In the genomic region with DNA sequence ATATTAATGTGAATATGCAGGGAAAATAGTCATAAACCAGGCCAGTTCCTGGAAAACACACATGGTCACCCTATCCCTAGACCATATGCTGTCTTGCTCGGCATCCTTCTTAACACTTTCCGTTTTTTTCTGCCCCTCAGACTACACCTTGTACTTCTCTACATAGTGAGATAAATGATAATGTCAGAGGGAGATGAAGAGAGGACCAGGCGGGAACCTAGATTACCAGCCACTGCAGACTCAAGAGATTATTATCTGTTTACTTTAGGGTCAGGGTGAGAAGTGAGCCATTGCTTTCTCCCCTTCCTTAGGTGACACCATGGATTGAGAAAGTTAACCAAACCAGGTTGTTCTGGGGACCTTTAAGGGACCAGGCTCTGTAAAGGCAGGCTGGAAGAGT, we compare ENCODE assay signal across 39 cellular contexts.
"Had no signal": no experiment of that assay in that cellular context is flagged by ENCODE, and none has a peak within 500 bp of the region (broad histone marks: within the 10 kb centered on the region; RNA-seq: fewer than 3 reads in every experiment).

No MANE protein-coding gene starts in this region.

- H3K9me3 Mint-ChIP-seq: activated naive CD4-positive, alpha-beta T cell treated with anti-CD3 and anti-CD28 coated beads, Interleukin-2, amount 10 ng/mL, durations not matched to agents 7 days and 5 days; activated naive CD4-positive, alpha-beta T cell treated with anti-CD3 and anti-CD28 coated beads, Interleukin-2, amount 50 U/mL, for 24 hours; activated naive CD4-positive, alpha-beta T cell treated with anti-CD3 and anti-CD28 coated beads, Interleukin-2, amount 50 U/mL, for 72 hours; activated naive CD8-positive, alpha-beta T cell treated with anti-CD3 and anti-CD28 coated beads for 36 hours; activated naive CD8-positive, alpha-beta T cell treated with anti-CD3 and anti-CD28 coated beads, Interleukin-2, amount 10 ng/mL, durations not matched to agents 7 days and 5 days; activated naive CD8-positive, alpha-beta T cell treated with anti-CD3 and anti-CD28 coated beads, Interleukin-2, amount 50 U/mL, for 24 hours; activated T-cell treated with anti-CD3 and anti-CD28 coated beads, Interleukin-2, amount 50 U/mL, for 24 hours; activated T-cell treated with anti-CD3 and anti-CD28 coated beads, Interleukin-2, amount 50 U/mL, for 4 hours; activated T-cell treated with anti-CD3 and anti-CD28 coated beads, Interleukin-2, amount 50 U/mL, for 72 hours; activated T-helper 1 cell treated with anti-CD3 and anti-CD28 coated beads, Interleukin-12 subunit alpha, Interleukin-12 subunit beta, Interleukin-2, Interleukin-4 antibody, amounts not matched to agents 30 ng/mL and 10 ng/mL and 1 ng/mL, durations not matched to agents 14 hours and 24 hours and 36 hours; activated T-helper 17 cell treated with anti-CD3 and anti-CD28 coated beads, Interleukin-2, amount 50 U/mL, for 72 hours; activated T-helper 2 cell treated with anti-CD3 and anti-CD28 coated beads, Interferon-gamma antibody, Interleukin-2, Interleukin-4, amounts not matched to agents 10 μg/mL and 5 μg/mL and 100 μg/mL, durations not matched to agents 14 hours and 24 hours and 36 hours; central memory CD8-positive, alpha-beta T cell had no signal

- H3K27me3 ChIP-seq: adrenal gland, ascending aorta, body of pancreas, brain microvascular endothelial cell, breast epithelium, cardiac muscle cell had no signal

- H3K27ac ChIP-seq: adrenal gland, ascending aorta, body of pancreas, brain microvascular endothelial cell, breast epithelium, cardiac muscle cell had no signal

- H3K27me3 Mint-ChIP-seq: activated naive CD4-positive, alpha-beta T cell treated with anti-CD3 and anti-CD28 coated beads, Interleukin-2, amount 10 ng/mL, durations not matched to agents 7 days and 5 days; activated naive CD4-positive, alpha-beta T cell treated with anti-CD3 and anti-CD28 coated beads, Interleukin-2, amount 50 U/mL, for 24 hours; activated naive CD8-positive, alpha-beta T cell; activated naive CD8-positive, alpha-beta T cell treated with anti-CD3 and anti-CD28 coated beads for 36 hours; activated naive CD8-positive, alpha-beta T cell treated with anti-CD3 and anti-CD28 coated beads, Interleukin-2, amount 10 ng/mL, durations not matched to agents 7 days and 5 days; activated naive CD8-positive, alpha-beta T cell treated with anti-CD3 and anti-CD28 coated beads, Interleukin-2, amount 50 U/mL, for 24 hours; activated T-cell treated with anti-CD3 and anti-CD28 coated beads, Interleukin-2, amount 50 U/mL, for 24 hours; activated T-helper 17 cell treated with anti-CD3 and anti-CD28 coated beads, Interleukin-2, amount 50 U/mL, for 72 hours; brain; central memory CD8-positive, alpha-beta T cell had no signal

- ATAC-seq: activated naive CD8-positive, alpha-beta T cell treated with anti-CD3 and anti-CD28 coated beads, Interleukin-2, amount 50 U/mL, for 24 hours; activated T-cell treated with anti-CD3 and anti-CD28 coated beads, Interleukin-2, amount 50 U/mL, for 4 hours; activated T-cell treated with anti-CD3 and anti-CD28 coated beads, Interleukin-2, amount 50 U/mL, for 72 hours; body of pancreas had no signal

- H3K9me3 ChIP-seq: adrenal gland, ascending aorta, body of pancreas, breast epithelium had no signal

- H3K4me1 ChIP-seq: breast epithelium had no signal

- H3K4me3 ChIP-seq: adrenal gland, ascending aorta, body of pancreas, breast epithelium, cardiac muscle cell had no signal

- DNase-seq: activated effector memory CD4-positive, alpha-beta T cell treated with anti-CD3 and anti-CD28 coated beads, Interleukin-2, amount 50 U/mL, for 16 hours; activated effector memory CD4-positive, alpha-beta T cell treated with Interleukin-2 at 50 U/mL for 16 hours; activated gamma-delta T cell; activated gamma-delta T cell treated with Interleukin-2 at 50 U/mL for 16 hours; activated naive CD4-positive, alpha-beta T cell; activated naive CD4-positive, alpha-beta T cell treated with anti-CD3 and anti-CD28 coated beads, Interleukin-2, amount 10 ng/mL, durations not matched to agents 7 days and 5 days; activated naive CD4-positive, alpha-beta T cell treated with anti-CD3 and anti-CD28 coated beads, Interleukin-2, amount 50 U/mL, for 16 hours; activated naive CD4-positive, alpha-beta T cell treated with Interleukin-2 at 50 U/mL for 16 hours; activated naive CD8-positive, alpha-beta T cell treated with anti-CD3 and anti-CD28 coated beads for 36 hours; activated naive CD8-positive, alpha-beta T cell treated with anti-CD3 and anti-CD28 coated beads, Interleukin-2, amount 10 ng/mL, durations not matched to agents 7 days and 5 days; activated naive CD8-positive, alpha-beta T cell treated with anti-CD3 and anti-CD28 coated beads, Interleukin-2, amount 50 U/mL, for 24 hours; activated T-cell treated with anti-CD3 and anti-CD28 coated beads for 4 hours; activated T-cell treated with anti-CD3 and anti-CD28 coated beads, Interleukin-2, amount 50 U/mL, for 1 hour; activated T-cell treated with anti-CD3 and anti-CD28 coated beads, Interleukin-2, amount 50 U/mL, for 24 hours; activated T-cell treated with anti-CD3 and anti-CD28 coated beads, Interleukin-2, amount 50 U/mL, for 4 hours; activated T-cell treated with anti-CD3 and anti-CD28 coated beads, Interleukin-2, amount 50 U/mL, for 48 hours; activated T-cell treated with anti-CD3 and anti-CD28 coated beads, Interleukin-2, amount 50 U/mL, for 72 hours; adrenal gland; amniotic stem cell; amygdala; anterior cingulate cortex; aorta; body of pancreas; brain microvascular endothelial cell; central memory CD4-positive, alpha-beta T cell; cerebellar nuclear complex had no signal

- H3K36me3 ChIP-seq: breast epithelium had no signal

- FAIRE-seq: astrocyte, bronchial epithelial cell had no signal

- H3K27ac Mint-ChIP-seq: activated naive CD4-positive, alpha-beta T cell treated with anti-CD3 and anti-CD28 coated beads, Interleukin-2, amount 50 U/mL, for 24 hours; activated naive CD4-positive, alpha-beta T cell treated with anti-CD3 and anti-CD28 coated beads, Interleukin-2, amount 50 U/mL, for 72 hours; activated naive CD8-positive, alpha-beta T cell; activated naive CD8-positive, alpha-beta T cell treated with anti-CD3 and anti-CD28 coated beads for 36 hours; activated naive CD8-positive, alpha-beta T cell treated with anti-CD3 and anti-CD28 coated beads, Interleukin-2, amount 10 ng/mL, durations not matched to agents 7 days and 5 days; activated naive CD8-positive, alpha-beta T cell treated with anti-CD3 and anti-CD28 coated beads, Interleukin-2, amount 50 U/mL, for 24 hours; activated T-cell treated with anti-CD3 and anti-CD28 coated beads, Interleukin-2, amount 50 U/mL, for 24 hours; activated T-cell treated with anti-CD3 and anti-CD28 coated beads, Interleukin-2, amount 50 U/mL, for 72 hours; activated T-helper 1 cell treated with anti-CD3 and anti-CD28 coated beads, Interleukin-12 subunit alpha, Interleukin-12 subunit beta, Interleukin-2, Interleukin-4 antibody, amounts not matched to agents 30 ng/mL and 10 ng/mL and 1 ng/mL, durations not matched to agents 14 hours and 24 hours and 36 hours; activated T-helper 17 cell treated with anti-CD3 and anti-CD28 coated beads, Interleukin-2, amount 50 U/mL, for 72 hours; activated T-helper 2 cell treated with anti-CD3 and anti-CD28 coated beads, Interferon-gamma antibody, Interleukin-2, Interleukin-4, amounts not matched to agents 10 μg/mL and 5 μg/mL and 100 μg/mL, durations not matched to agents 14 hours and 24 hours and 36 hours; brain had no signal

- H3K4me3 Mint-ChIP-seq: activated naive CD4-positive, alpha-beta T cell treated with anti-CD3 and anti-CD28 coated beads, Interleukin-2, amount 10 ng/mL, durations not matched to agents 7 days and 5 days; activated naive CD4-positive, alpha-beta T cell treated with anti-CD3 and anti-CD28 coated beads, Interleukin-2, amount 50 U/mL, for 24 hours; activated naive CD8-positive, alpha-beta T cell; activated naive CD8-positive, alpha-beta T cell treated with anti-CD3 and anti-CD28 coated beads for 36 hours; activated naive CD8-positive, alpha-beta T cell treated with anti-CD3 and anti-CD28 coated beads, Interleukin-2, amount 10 ng/mL, durations not matched to agents 7 days and 5 days; activated naive CD8-positive, alpha-beta T cell treated with anti-CD3 and anti-CD28 coated beads, Interleukin-2, amount 50 U/mL, for 24 hours; activated T-cell treated with anti-CD3 and anti-CD28 coated beads, Interleukin-2, amount 50 U/mL, for 24 hours; activated T-cell treated with anti-CD3 and anti-CD28 coated beads, Interleukin-2, amount 50 U/mL, for 4 hours; activated T-cell treated with anti-CD3 and anti-CD28 coated beads, Interleukin-2, amount 50 U/mL, for 72 hours; activated T-helper 1 cell treated with anti-CD3 and anti-CD28 coated beads, Interleukin-12 subunit alpha, Interleukin-12 subunit beta, Interleukin-2, Interleukin-4 antibody, amounts not matched to agents 30 ng/mL and 10 ng/mL and 1 ng/mL, durations not matched to agents 14 hours and 24 hours and 36 hours; activated T-helper 17 cell treated with anti-CD3 and anti-CD28 coated beads, Interleukin-2, amount 50 U/mL, for 72 hours; central memory CD8-positive, alpha-beta T cell had no signal
